Comparison of ENCODE assay signal across 10 cellular contexts in genomic region chr22:23281053-23281405, GRCh38.
DNase-seq lines count a peak whose midpoint lies in the region; ATAC-seq and TF ChIP-seq lines count a peak whose summit lies in the region.
"Had no signal": no experiment of that assay in that cellular context is flagged by ENCODE, and none has a peak within 500 bp of the region (broad histone marks: within the 10 kb centered on the region; RNA-seq: fewer than 3 reads in every experiment).

No MANE protein-coding gene starts in this region.

- H3K4me3 Mint-ChIP-seq in activated T-cell treated with anti-CD3 and anti-CD28 coated beads, Interleukin-2, amount 50 U/mL, for 24 hours: no peak overlapping the region
- H3K4me3 Mint-ChIP-seq in MCF 10A (ENCODE audit: unreplicated experiment): no peak overlapping the region
- H3K4me3 Mint-ChIP-seq: brain had no signal

- ATAC-seq in upper lobe of right lung (no peak), HG03442 (IDR thresholded peaks at IDR 0.05; ENCODE audit: unreplicated experiment) (no peak)

- H3K27me3 ChIP-seq in mesenchymal stem cell (ENCODE audit: control insufficient read depth in 1 of 2, insufficient read depth in 1 of 2, low read length in 2 of 2) (no peaks in the 10 kb centered on the region), upper lobe of right lung (no peaks in the 10 kb centered on the region)

- CTCF ChIA-PET in MCF 10A (lab: Yijun Ruan, JAX): interaction anchor here (0.7 to 3.0 kb wide), 6 partner anchors 10 to 321 kb away, joined by 3 to 35 read pairs (median 7); no protein-coding TSS in a partner anchor

- H3K79me1 ChIP-seq in mesenchymal stem cell (replicated peaks; ENCODE audit: low read length, poor library complexity, severe bottlenecking): peaks cover 2% of the 10 kb centered on the region

- TF ChIP-seq CTCF in MCF 10A (IDR thresholded peaks at IDR 0.05; ENCODE audit: unreplicated experiment) (no peak), upper lobe of right lung (IDR thresholded peaks at IDR 0.05) (no peak)

- H4K91ac ChIP-seq in mesenchymal stem cell (ENCODE audit: low read length): no peak overlapping the region

- H3K9me3 Mint-ChIP-seq in activated T-cell treated with anti-CD3 and anti-CD28 coated beads, Interleukin-2, amount 50 U/mL, for 24 hours: no peaks in the 10 kb centered on the region
- H3K9me3 Mint-ChIP-seq in MCF 10A (ENCODE audit: unreplicated experiment): no peaks in the 10 kb centered on the region
- H3K9me3 Mint-ChIP-seq: brain had no signal

- H3K27ac Mint-ChIP-seq in activated T-cell treated with anti-CD3 and anti-CD28 coated beads, Interleukin-2, amount 50 U/mL, for 24 hours: peak overlapping the region; percentile 82
- peak overlapping the region; percentile 89 for H3K27ac Mint-ChIP-seq in MCF 10A (ENCODE audit: low read depth, unreplicated experiment)

- no peak overlapping the region for H2BK120ac ChIP-seq in mesenchymal stem cell (ENCODE audit: low read depth, low read length)

- H3K36me3 ChIP-seq in mesenchymal stem cell (ENCODE audit: control insufficient read depth in 1 of 2, insufficient read depth in 2 of 2, low read depth in 1 of 2, low read length in 2 of 2): peaks cover 67 to 79% of the 10 kb centered on the region in 2 experiments
- peaks cover 29% of the 10 kb centered on the region for H3K36me3 ChIP-seq in upper lobe of right lung

- H2AFZ ChIP-seq in mesenchymal stem cell (ENCODE audit: low read depth, low read length): no peak overlapping the region

- H3K27ac ChIP-seq in mesenchymal stem cell (ENCODE audit: low read length, poor library complexity, severe bottlenecking) (no peak overlapping the region), upper lobe of right lung (peak overlapping the region; percentile 76)

- peaks cover 71% of the 10 kb centered on the region for H3K36me3 Mint-ChIP-seq in activated T-cell treated with anti-CD3 and anti-CD28 coated beads, Interleukin-2, amount 50 U/mL, for 24 hours (ENCODE audit: low read depth)
- peaks cover 34% of the 10 kb centered on the region for H3K36me3 Mint-ChIP-seq in MCF 10A (ENCODE audit: insufficient read depth, unreplicated experiment)

- H2AK5ac ChIP-seq in mesenchymal stem cell (ENCODE audit: low read length, severe bottlenecking): peak overlapping the region; percentile 66

- H3K23ac ChIP-seq in mesenchymal stem cell (ENCODE audit: low read length in 2 of 2): no peak overlapping the region

- 95% methylated on average over 11 of the region's 11 CpGs for WGBS in mesenchymal stem cell

- no TSS peak for BruUV-seq in MCF 10A (replicated peaks; lab: Mats Ljungman, UMichigan)

- H3K4me2 ChIP-seq in mesenchymal stem cell (ENCODE audit: low read length, poor library complexity, severe bottlenecking): no peak overlapping the region

- peaks cover 36% of the 10 kb centered on the region for H3K4me1 Mint-ChIP-seq in activated T-cell treated with anti-CD3 and anti-CD28 coated beads, Interleukin-2, amount 50 U/mL, for 24 hours (ENCODE audit: low read depth)
- peaks cover 25% of the 10 kb centered on the region for H3K4me1 Mint-ChIP-seq in MCF 10A (ENCODE audit: insufficient read depth, unreplicated experiment)
- H3K4me1 Mint-ChIP-seq: brain had no signal

- H3K14ac ChIP-seq in mesenchymal stem cell (ENCODE audit: low read length in 2 of 2): no peak overlapping the region

- no peak overlapping the region for H3K18ac ChIP-seq in mesenchymal stem cell (ENCODE audit: low read depth in 1 of 2, low read length in 2 of 2)

- H3K9me3 ChIP-seq in mesenchymal stem cell (ENCODE audit: control insufficient read depth, low read length): no peaks in the 10 kb centered on the region
- H3K9me3 ChIP-seq in upper lobe of right lung: no peaks in the 10 kb centered on the region
- H3K9me3 ChIP-seq: A549 had no signal

- H3K4ac ChIP-seq in mesenchymal stem cell (ENCODE audit: low read depth in 1 of 2, low read length in 2 of 2): no peak overlapping the region

- H2BK15ac ChIP-seq in mesenchymal stem cell (ENCODE audit: low read depth, poor library complexity, severe bottlenecking): no peak overlapping the region

- H2BK5ac ChIP-seq in mesenchymal stem cell (ENCODE audit: low read depth, low read length, poor library complexity, severe bottlenecking): no peak overlapping the region

- H3K27me3 Mint-ChIP-seq in activated T-cell treated with anti-CD3 and anti-CD28 coated beads, Interleukin-2, amount 50 U/mL, for 24 hours: no peaks in the 10 kb centered on the region
- no peaks in the 10 kb centered on the region for H3K27me3 Mint-ChIP-seq in MCF 10A (ENCODE audit: insufficient read depth, unreplicated experiment)

- H2BK12ac ChIP-seq in mesenchymal stem cell (ENCODE audit: low read length in 2 of 2): no peak overlapping the region

- H3K9ac ChIP-seq in mesenchymal stem cell (ENCODE audit: low read length): no peak overlapping the region

- H3K4me1 ChIP-seq in mesenchymal stem cell (ENCODE audit: control insufficient read depth, insufficient read depth, low read depth, low read length) (peaks cover 28% of the 10 kb centered on the region), upper lobe of right lung (peaks cover 29% of the 10 kb centered on the region)

- H4K8ac ChIP-seq in mesenchymal stem cell (ENCODE audit: low read length): no peak overlapping the region

- intact Hi-C loops in MCF 10A (cut with micrococcal nuclease) (no loop called here), upper lobe of right lung (cut with DNase I) (no loop called here)

- DNase-seq in activated T-cell treated with anti-CD3 and anti-CD28 coated beads, Interleukin-2, amount 50 U/mL, for 24 hours: no peak
- no peak for DNase-seq in activated T-cell treated with anti-CD3 and anti-CD28 coated beads, Interleukin-2, amount 50 U/mL, for 1 hour
- DNase-seq in MCF 10A (ENCODE audit: unreplicated experiment) (no peak), mesenchymal stem cell (no peak), upper lobe of right lung (no peak), inferior parietal cortex (ENCODE audit: extremely low spot score) (no peak), DMS53 (lab: John Stamatoyannopoulos, UW) (no peak)

- POLR2A ChIA-PET in MCF 10A (lab: Yijun Ruan, JAX): interaction anchor here (2.8 kb wide), 1 partner anchor 55 kb away, joined by 18 read pairs; no protein-coding TSS in a partner anchor

- H3K4me3 ChIP-seq in mesenchymal stem cell (ENCODE audit: insufficient read depth in 1 of 2, low read depth in 1 of 2, low read length in 2 of 2) (no peak overlapping the region), upper lobe of right lung (no peak overlapping the region)
- H3K4me3 ChIP-seq: A549 had no signal
